Comparison of ENCODE assay signal across 31 cellular contexts in the genomic region with DNA sequence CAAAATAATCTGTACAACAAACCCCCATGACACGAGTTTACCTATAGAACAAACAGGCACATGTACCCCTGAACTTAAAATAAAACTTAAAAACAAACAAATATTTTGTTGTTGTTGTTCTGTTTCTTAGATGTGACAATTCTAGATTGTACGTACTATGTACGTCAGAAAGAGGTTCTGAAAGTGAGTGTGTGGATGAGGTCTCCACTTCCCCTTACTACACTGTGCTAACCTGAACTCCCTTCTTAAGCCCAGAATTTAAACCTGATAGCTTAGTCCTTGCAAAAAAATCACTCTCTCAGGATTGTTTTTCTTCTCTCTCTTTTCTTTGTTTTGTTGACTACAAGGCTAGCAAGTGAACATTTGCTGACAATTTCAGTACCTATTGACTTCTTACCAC.
"Had no signal": no experiment of that assay in that cellular context is flagged by ENCODE, and none has a peak within 500 bp of the region (broad histone marks: within the 10 kb centered on the region; RNA-seq: fewer than 3 reads in every experiment).

No MANE protein-coding gene starts in this region.

- H3K36me3 ChIP-seq: adrenal gland, esophagus muscularis mucosa, gastrocnemius medialis, heart left ventricle had no signal

- H3K4me3 ChIP-seq: adrenal gland, body of pancreas, esophagus muscularis mucosa, gastrocnemius medialis, heart left ventricle had no signal

- H3K27ac ChIP-seq: adrenal gland, body of pancreas, esophagus muscularis mucosa, foreskin keratinocyte, gastrocnemius medialis, heart left ventricle had no signal

- DNase-seq: activated CD4-positive, alpha-beta memory T cell treated with anti-CD3 and anti-CD28 coated beads, Interleukin-2, amount 10 ng/mL, durations not matched to agents 7 days and 5 days; activated CD4-positive, alpha-beta T cell treated with anti-CD3 and anti-CD28 coated beads for 1 hour; activated CD4-positive, alpha-beta T cell treated with anti-CD3 and anti-CD28 coated beads for 4 hours; activated CD4-positive, alpha-beta T cell treated with anti-CD3 and anti-CD28 coated beads, Interleukin-2, amount 10 ng/mL, durations not matched to agents 7 days and 5 days; activated CD4-positive, alpha-beta T cell treated with anti-CD3 and anti-CD28 coated beads, Interleukin-2, amount 50 U/mL, for 4 hours; activated CD8-positive, alpha-beta memory T cell treated with anti-CD3 and anti-CD28 coated beads, Interleukin-2, amount 50 U/mL, for 48 hours; activated effector memory CD4-positive, alpha-beta T cell treated with Interleukin-2 at 50 U/mL for 16 hours; activated naive CD4-positive, alpha-beta T cell treated with anti-CD3 and anti-CD28 coated beads for 36 hours; activated naive CD8-positive, alpha-beta T cell treated with anti-CD3 and anti-CD28 coated beads for 36 hours; activated naive CD8-positive, alpha-beta T cell treated with anti-CD3 and anti-CD28 coated beads, Interleukin-2, amount 50 U/mL, for 24 hours; activated T-cell treated with anti-CD3 and anti-CD28 coated beads for 4 hours; activated T-cell treated with anti-CD3 and anti-CD28 coated beads, Interleukin-2, amount 50 U/mL, for 24 hours; activated T-cell treated with anti-CD3 and anti-CD28 coated beads, Interleukin-2, amount 50 U/mL, for 72 hours; adrenal gland; amygdala; aorta; body of pancreas; caudate nucleus; cortex of kidney; dermis blood vessel endothelial cell; effector CD4-positive, alpha-beta T cell; effector memory CD8-positive, alpha-beta T cell; erythroblast; foreskin keratinocyte; gastrocnemius medialis; glutamatergic neuron; heart left ventricle; hypothalamus; T1000 had no signal

- H3K4me1 ChIP-seq: adrenal gland, body of pancreas, esophagus muscularis mucosa, foreskin keratinocyte, gastrocnemius medialis, heart left ventricle had no signal

- H3K9me3 ChIP-seq: adrenal gland, body of pancreas, esophagus muscularis mucosa, gastrocnemius medialis had no signal

- ATAC-seq: activated naive CD8-positive, alpha-beta T cell treated with anti-CD3 and anti-CD28 coated beads, Interleukin-2, amount 50 U/mL, for 24 hours; activated T-cell treated with anti-CD3 and anti-CD28 coated beads, Interleukin-2, amount 50 U/mL, for 72 hours; body of pancreas; effector memory CD8-positive, alpha-beta T cell; foreskin keratinocyte; gastrocnemius medialis; heart left ventricle had no signal

- FAIRE-seq: colon had no signal

- H3K27me3 ChIP-seq: adrenal gland, body of pancreas, esophagus muscularis mucosa, foreskin keratinocyte, gastrocnemius medialis, heart left ventricle had no signal
